20 cellular contexts compared by ENCODE assay signal in genomic region chr18:58831610-58832009, GRCh38. TPM values are rescaled to one million over a fixed set of nuclear protein-coding genes. Genes with fewer than 3 reads are reported as not detected.
DNase-seq lines count a peak whose midpoint lies in the region; ATAC-seq, FAIRE-seq and TF ChIP-seq lines count a peak whose summit lies in the region.
"Had no signal": no experiment of that assay in that cellular context is flagged by ENCODE, and none has a peak within 500 bp of the region (broad histone marks: within the 10 kb centered on the region; RNA-seq: fewer than 3 reads in every experiment).

No MANE protein-coding gene starts in this region.

- no peak overlapping the region for H3K4me2 ChIP-seq in PC-3 (ENCODE audit: low read length)

- H3K4me1 Mint-ChIP-seq in nephron progenitor cell, result peaks cover 17% of the 10 kb centered on the region
- H3K4me1 Mint-ChIP-seq: immature natural killer cell had no signal

- H3K4me1 ChIP-seq in PC-3 (ENCODE audit: insufficient read depth, low read length) (no peaks in the 10 kb centered on the region), kidney (ENCODE audit: control insufficient read depth in 1 of 2, insufficient read depth in 1 of 2, low read depth in 1 of 2, low read length in 2 of 2) (no peaks in the 10 kb centered on the region)

- POLR2A ChIA-PET in PC-3 (lab: Charles Lee; ENCODE audit: unreplicated experiment), result no interaction called here

- no peaks in the 10 kb centered on the region for H3K79me2 ChIP-seq in PC-3 (ENCODE audit: low read length)

- no peak for TF ChIP-seq POLR2A in lower leg skin (IDR thresholded peaks at IDR 0.05)

- H3K27ac Mint-ChIP-seq in nephron progenitor cell, result peak overlapping the region; percentile 39
- H3K27ac Mint-ChIP-seq: activated CD8-positive, alpha-beta T cell treated with anti-CD3 and anti-CD28 coated beads, Interleukin-2, amount 10 ng/mL, durations not matched to agents 7 days and 5 days; immature natural killer cell had no signal

- H3K9ac ChIP-seq in PC-3 (ENCODE audit: low read length), result no peak overlapping the region
- no peak overlapping the region for H3K9ac ChIP-seq in kidney (ENCODE audit: low read length in 2 of 2)

- no peaks in the 10 kb centered on the region for H3K9me2 ChIP-seq in PC-3 (replicated peaks; ENCODE audit: low read length)

- H3K9me3 Mint-ChIP-seq in nephron progenitor cell, result peaks cover 18% of the 10 kb centered on the region

- TF ChIP-seq CTCF in PC-3 (conservative IDR thresholded peaks at IDR 0.05; ENCODE audit: low read depth, low read length), result no peak
- TF ChIP-seq CTCF in epithelial cell of esophagus (IDR thresholded peaks at IDR 0.05; ENCODE audit: insufficient read depth, low read depth, low read length, missing control alignments), result no peak
- no peak for TF ChIP-seq CTCF in nephron progenitor cell (IDR thresholded peaks at IDR 0.05)
- TF ChIP-seq CTCF in lower leg skin (IDR thresholded peaks at IDR 0.05), result no peak
- no peak for TF ChIP-seq CTCF in kidney (IDR thresholded peaks at IDR 0.05; ENCODE audit: borderline replicate concordance, extremely low read depth, insufficient read depth)

- H3K27ac ChIP-seq in PC-3 (ENCODE audit: low read length) (no peak overlapping the region), kidney (ENCODE audit: low read depth in 2 of 2, low read length in 2 of 2) (no peak overlapping the region)
- H3K27ac ChIP-seq: dorsolateral prefrontal cortex, neutrophil, thyroid gland had no signal

- no TSS peak for BruUV-seq in PC-3 (replicated peaks; lab: Mats Ljungman, UMichigan)

- no peaks in the 10 kb centered on the region for H3F3A ChIP-seq in PC-3 (ENCODE audit: low read length, unreplicated experiment)

- H3K4me3 ChIP-seq in PC-3 (ENCODE audit: low read length) (no peak overlapping the region), epithelial cell of esophagus (ENCODE audit: low read length) (no peak overlapping the region), lower leg skin (ENCODE audit: low read depth, poor library complexity, severe bottlenecking) (no peak overlapping the region), kidney (ENCODE audit: low read length in 2 of 2) (no peak overlapping the region)
- H3K4me3 ChIP-seq: dorsolateral prefrontal cortex, thyroid gland had no signal

- no peaks in the 10 kb centered on the region for H4K20me1 ChIP-seq in PC-3 (ENCODE audit: low read length)

- H3K27me3 Mint-ChIP-seq in nephron progenitor cell (ENCODE audit: low read depth, poor library complexity), result peaks cover 7% of the 10 kb centered on the region

- H3K27me3 ChIP-seq in PC-3 (ENCODE audit: low read length), result no peaks in the 10 kb centered on the region
- H3K27me3 ChIP-seq: dorsolateral prefrontal cortex, neutrophil, thyroid gland had no signal

- H3K4me3 Mint-ChIP-seq in nephron progenitor cell, result no peak overlapping the region
- H3K4me3 Mint-ChIP-seq: activated CD8-positive, alpha-beta T cell treated with anti-CD3 and anti-CD28 coated beads, Interleukin-2, amount 10 ng/mL, durations not matched to agents 7 days and 5 days; immature natural killer cell had no signal

- no peak overlapping the region; the same call in 1 of the 2 replicates for H2AFZ ChIP-seq in PC-3 (ENCODE audit: low read length)

- H3K36me3 ChIP-seq in PC-3 (ENCODE audit: low read depth, low read length), result no peaks in the 10 kb centered on the region
- no peaks in the 10 kb centered on the region for H3K36me3 ChIP-seq in kidney (ENCODE audit: control insufficient read depth in 1 of 2, insufficient read depth in 2 of 2, low read length in 2 of 2)
- H3K36me3 ChIP-seq: neutrophil, thyroid gland had no signal

- ATAC-seq in PC-3 (peak; percentile 22; the same call in 1 of the 2 replicates), GM19467 (IDR thresholded peaks at IDR 0.05; ENCODE audit: unreplicated experiment) (no peak)
- ATAC-seq: activated CD8-positive, alpha-beta T cell treated with anti-CD3 and anti-CD28 coated beads, Interleukin-2, amount 10 ng/mL, durations not matched to agents 7 days and 5 days; HCT116; sciatic nerve; SK-N-SH treated with all-trans-retinoic acid at 6 μM for 48 hours had no signal

- intact Hi-C loops in PC-3 (cut with micrococcal nuclease), result no loop called here
- intact Hi-C loops in lower leg skin (cut with DNase I; ENCODE audit: low total_unique reads), result no loop called here
- intact Hi-C loops in kidney (cut with DNase I), result no loop called here

- no peaks in the 10 kb centered on the region for H3K9me3 ChIP-seq in PC-3 (ENCODE audit: low read length)
- H3K9me3 ChIP-seq in kidney (ENCODE audit: control insufficient read depth in 1 of 2, low read length in 2 of 2), result no peaks in the 10 kb centered on the region
- H3K9me3 ChIP-seq: neutrophil, thyroid gland had no signal

- 63 to 76% methylated on average over 2 of the region's 2 CpGs for WGBS in lower leg skin, 2 donors

- DNase-seq in ELR (ENCODE audit: low read depth), result peak; percentile 40
- DNase-seq in PC-3, result peak; percentile 31
- peak; percentile 54 for DNase-seq in epithelial cell of esophagus (ENCODE audit: low read depth)
- DNase-seq in nephron progenitor cell, result no peak
- no peak for DNase-seq in lower leg skin (ENCODE audit: low spot score in 2 of 2)
- DNase-seq in kidney, result no peak
- DNase-seq in activated naive CD4-positive, alpha-beta T cell (lab: John Stamatoyannopoulos, UW), result no peak
- DNase-seq: activated CD8-positive, alpha-beta T cell treated with anti-CD3 and anti-CD28 coated beads, Interleukin-2, amount 10 ng/mL, durations not matched to agents 7 days and 5 days; dorsolateral prefrontal cortex; immature natural killer cell; Karpas-422; NCI-H1694 treated with DMSO at 0.1 percent for 48 hours; NCI-H510A; stimulated activated CD4-positive, alpha-beta T cell treated with anti-CD3 and anti-CD28 coated beads, Interleukin-4, amount 100 ng/mL, for 1 hour; thyroid gland had no signal

- CTCF ChIA-PET in PC-3 (lab: Charles Lee), result no interaction called here

- H3K36me3 Mint-ChIP-seq in nephron progenitor cell (ENCODE audit: low read depth), result peaks cover 5% of the 10 kb centered on the region
- H3K36me3 Mint-ChIP-seq: immature natural killer cell had no signal

- no peak for FAIRE-seq in kidney (lab: Jason Lieb, UNC)

RNA-seq across cellular contexts. Expression of gene ZNF532, which starts 33.1 kb away (rescaled TPM):
- 47.3 and 62.6 TPM in 2 replicates for total RNA-seq in PC-3 (2014; rRNA removed)
- total RNA-seq in lower leg skin, result 10 to 100 TPM; 11.1 to 40.1 (median 29.8) TPM
- 76.3 TPM for total RNA-seq in kidney
- 5.7 TPM for polyA plus RNA-seq in kidney (ENCODE audit: insufficient read depth, low read depth, low replicate concordance)

Comparison
In these comparisons a context has a peak if more than half of its experiments do, and no peak if none do; other contexts are left out.
1. DNase-seq: peak in ELR (single experiment), PC-3 (single experiment) and epithelial cell of esophagus (single experiment); none in nephron progenitor cell (single experiment), lower leg skin (0 of 2), kidney (single experiment) and activated naive CD4-positive, alpha-beta T cell (0 of 4).